Comparison of ENCODE assay signal across 9 cellular contexts in genomic region chr6:21022343-21023107, GRCh38.
DNase-seq lines count a peak whose midpoint lies in the region; ATAC-seq, FAIRE-seq and TF ChIP-seq lines count a peak whose summit lies in the region.
"Had no signal": no experiment of that assay in that cellular context is flagged by ENCODE, and none has a peak within 500 bp of the region (broad histone marks: within the 10 kb centered on the region; RNA-seq: fewer than 3 reads in every experiment).

No MANE protein-coding gene starts in this region.

- H3K27me3 ChIP-seq in DOHH2 (ENCODE audit: control insufficient read depth, low read length) (no peaks in the 10 kb centered on the region), astrocyte (ENCODE audit: insufficient read depth, low read length) (no peaks in the 10 kb centered on the region)

- no peaks in the 10 kb centered on the region for H3K9me2 ChIP-seq in DOHH2 (replicated peaks; ENCODE audit: control insufficient read depth, low read length)

- H3K9me3 ChIP-seq in DOHH2 (ENCODE audit: control insufficient read depth, insufficient read depth, low read length) (no peaks in the 10 kb centered on the region), astrocyte (ENCODE audit: insufficient read depth, low read depth, low read length) (no peaks in the 10 kb centered on the region)

- H3K36me3 ChIP-seq in DOHH2 (ENCODE audit: control insufficient read depth, low read length): no peaks in the 10 kb centered on the region
- H3K36me3 ChIP-seq in astrocyte (ENCODE audit: insufficient read depth, low read length): no peaks in the 10 kb centered on the region

- peak; percentile 95 for ATAC-seq in GM21529 (IDR thresholded peaks at IDR 0.05; ENCODE audit: unreplicated experiment)

- H3K9ac ChIP-seq in astrocyte (ENCODE audit: low read length): peak overlapping the region; percentile 70

- H3K4me3 Mint-ChIP-seq in astrocyte (ENCODE audit: unreplicated experiment) (no peak overlapping the region), nephron (no peak overlapping the region)

- peaks cover 7% of the 10 kb centered on the region for H3K9me3 Mint-ChIP-seq in astrocyte (ENCODE audit: unreplicated experiment)
- no peaks in the 10 kb centered on the region for H3K9me3 Mint-ChIP-seq in nephron

- H3K27ac ChIP-seq in DOHH2 (ENCODE audit: low read depth, low read length) (no peak overlapping the region; the same call in 1 of the 2 replicates), astrocyte (ENCODE audit: low read depth, low read length) (peak overlapping the region; percentile 93)

- H3K4me1 Mint-ChIP-seq in astrocyte (ENCODE audit: low read depth, unreplicated experiment) (peaks cover 21% of the 10 kb centered on the region), nephron (peaks cover 5% of the 10 kb centered on the region)

- peak overlapping the region; percentile 90 for H3K27ac Mint-ChIP-seq in astrocyte (ENCODE audit: unreplicated experiment)
- peak overlapping the region; percentile 67 to 94 (median 81) for H3K27ac Mint-ChIP-seq in nephron

- no peaks in the 10 kb centered on the region for H3F3A ChIP-seq in DOHH2 (ENCODE audit: control insufficient read depth, insufficient read depth)

- H2AFZ ChIP-seq in astrocyte (ENCODE audit: low read depth, low read length): peak overlapping the region; percentile 46

- H3K4me1 ChIP-seq in DOHH2 (ENCODE audit: control insufficient read depth, low read length) (peaks cover 14% of the 10 kb centered on the region), astrocyte (ENCODE audit: insufficient read depth, low read length) (peaks cover 37% of the 10 kb centered on the region)

- H3K79me2 ChIP-seq in DOHH2 (ENCODE audit: control insufficient read depth, low read length) (no peaks in the 10 kb centered on the region), astrocyte (ENCODE audit: insufficient read depth, low read length) (no peaks in the 10 kb centered on the region)

- no peaks in the 10 kb centered on the region for H3K27me3 Mint-ChIP-seq in astrocyte (ENCODE audit: low read depth, unreplicated experiment)
- H3K27me3 Mint-ChIP-seq in nephron (ENCODE audit: low read depth): no peaks in the 10 kb centered on the region

- H3K4me2 ChIP-seq in DOHH2 (ENCODE audit: low read length) (peak overlapping the region; percentile 41), astrocyte (ENCODE audit: low read length) (peak overlapping the region; percentile 76)

- H3K4me3 ChIP-seq in DOHH2 (ENCODE audit: low read length): peak overlapping the region; percentile 27; the same call in 1 of the 2 replicates
- peak overlapping the region; percentile 34 for H3K4me3 ChIP-seq in astrocyte (ENCODE audit: insufficient read depth, low read depth, low read length)

- no peak for TF ChIP-seq CTCF in DOHH2 (IDR thresholded peaks at IDR 0.05; ENCODE audit: low read depth, low read length, poor library complexity, severe bottlenecking)
- no peak for TF ChIP-seq CTCF in astrocyte (IDR thresholded peaks at IDR 0.05; ENCODE audit: insufficient read depth, low read depth, low read length)
- no peak for TF ChIP-seq CTCF in nephron (IDR thresholded peaks at IDR 0.05; ENCODE audit: unreplicated experiment in 3 of 3)

- peaks cover 4% of the 10 kb centered on the region for H3K36me3 Mint-ChIP-seq in astrocyte (ENCODE audit: low read depth, unreplicated experiment)
- peaks cover 4% of the 10 kb centered on the region for H3K36me3 Mint-ChIP-seq in nephron (ENCODE audit: low read depth)

- DNase-seq in HT1080 (ENCODE audit: low read depth) (peak; percentile 75), astrocyte (ENCODE audit: low read depth) (peak; percentile 98), superior temporal gyrus (ENCODE audit: extremely low spot score) (no peak)
- no peak for DNase-seq in effector CD8-positive, alpha-beta T cell (lab: John Stamatoyannopoulos, UW)
- DNase-seq in activated CD4-positive, alpha-beta T cell treated with anti-CD3 and anti-CD28 coated beads for 1 hour: no peak

- FAIRE-seq in astrocyte (lab: Jason Lieb, UNC): no peak
- FAIRE-seq: colon had no signal

- no peaks in the 10 kb centered on the region for H4K20me1 ChIP-seq in DOHH2 (ENCODE audit: control insufficient read depth, insufficient read depth, low read depth, low read length)
- no peaks in the 10 kb centered on the region for H4K20me1 ChIP-seq in astrocyte (ENCODE audit: insufficient read depth, low read length)

Comparison
In these comparisons a context has a peak if more than half of its experiments do, and no peak if none do; other contexts are left out.
1. DNase-seq: peak in HT1080 (single experiment) and astrocyte (single experiment); none in effector CD8-positive, alpha-beta T cell (single experiment), activated CD4-positive, alpha-beta T cell treated with anti-CD3 and anti-CD28 coated beads for 1 hour (single experiment) and superior temporal gyrus (single experiment).